1 cellular context compared by ENCODE assay signal in genomic region chr21:46285761-46286667, GRCh38.
TF ChIP-seq lines count a peak whose summit lies in the region.

Gene YBEY (plus strand): TSS chr21:46286342. CDS start chr21:46286914, 572 bp downstream.

TF ChIP-seq in GM12878, 131 proteins besides CTCF, POLR2A, EP300 and RAD21 (continued from another document and continues in another):
- TF ChIP-seq REST (IDR thresholded peaks at IDR 0.05; ENCODE audit: low read depth, low read length), result 0 out of 2 replicates have a peak, but pooled peaks have one; percentile 5
- 0 out of 2 replicates have a peak, but pooled peaks have one; percentile 42 for TF ChIP-seq SREBF2 (IDR thresholded peaks at IDR 0.05; ENCODE audit: low read length)
- no peak for TF ChIP-seq ESRRA (IDR thresholded peaks at IDR 0.05; ENCODE audit: low read length)
- TF ChIP-seq EGR1 (IDR thresholded peaks at IDR 0.05; ENCODE audit: borderline replicate concordance in 1 of 2, low read depth in 2 of 2, low read length in 2 of 2), result peak in 1 of 2 experiments; percentile 45; a peak in 1 of 3 replicates
- TF ChIP-seq IRF4 (IDR thresholded peaks at IDR 0.05; ENCODE audit: low read depth, low read length), result no peak
- TF ChIP-seq PML (IDR thresholded peaks at IDR 0.05; ENCODE audit: low read length), result peak; percentile 50; the same call in 1 of the 2 replicates
- no peak for TF ChIP-seq CHD1 (IDR thresholded peaks at IDR 0.05; ENCODE audit: low read depth, low read length)
- TF ChIP-seq SIN3A (IDR thresholded peaks at IDR 0.05; ENCODE audit: low read depth, low read length), result peak; percentile 70; the same call in 1 of the 2 replicates
- TF ChIP-seq DPF2 (IDR thresholded peaks at IDR 0.05), result peak; percentile 95
- no peak for TF ChIP-seq ZNF274 (IDR thresholded peaks at IDR 0.05; ENCODE audit: insufficient read depth, insufficient read length)
- TF ChIP-seq CHD4 (IDR thresholded peaks at IDR 0.05), result no peak
- peak; percentile 95 for TF ChIP-seq GABPA (IDR thresholded peaks at IDR 0.05; ENCODE audit: low read depth)
- TF ChIP-seq TARDBP (IDR thresholded peaks at IDR 0.05; ENCODE audit: borderline replicate concordance), result peak; percentile 61; the same call in 1 of the 2 replicates
- TF ChIP-seq, protein P1, sequence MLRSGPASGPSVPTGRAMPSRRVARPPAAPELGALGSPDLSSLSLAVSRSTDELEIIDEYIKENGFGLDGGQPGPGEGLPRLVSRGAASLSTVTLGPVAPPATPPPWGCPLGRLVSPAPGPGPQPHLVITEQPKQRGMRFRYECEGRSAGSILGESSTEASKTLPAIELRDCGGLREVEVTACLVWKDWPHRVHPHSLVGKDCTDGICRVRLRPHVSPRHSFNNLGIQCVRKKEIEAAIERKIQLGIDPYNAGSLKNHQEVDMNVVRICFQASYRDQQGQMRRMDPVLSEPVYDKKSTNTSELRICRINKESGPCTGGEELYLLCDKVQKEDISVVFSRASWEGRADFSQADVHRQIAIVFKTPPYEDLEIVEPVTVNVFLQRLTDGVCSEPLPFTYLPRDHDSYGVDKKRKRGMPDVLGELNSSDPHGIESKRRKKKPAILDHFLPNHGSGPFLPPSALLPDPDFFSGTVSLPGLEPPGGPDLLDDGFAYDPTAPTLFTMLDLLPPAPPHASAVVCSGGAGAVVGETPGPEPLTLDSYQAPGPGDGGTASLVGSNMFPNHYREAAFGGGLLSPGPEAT (IDR thresholded peaks at IDR 0.05; ENCODE audit: low read depth), result peak; percentile 59; the same call in 1 of the 2 replicates
- TF ChIP-seq ZBTB33 (IDR thresholded peaks at IDR 0.05), result no peak
- TF ChIP-seq TCF3 (IDR thresholded peaks at IDR 0.05; ENCODE audit: borderline replicate concordance, insufficient read depth, low read depth, low read length), result 0 out of 2 replicates have a peak, but pooled peaks have one; percentile 39
- TF ChIP-seq, protein P2, sequence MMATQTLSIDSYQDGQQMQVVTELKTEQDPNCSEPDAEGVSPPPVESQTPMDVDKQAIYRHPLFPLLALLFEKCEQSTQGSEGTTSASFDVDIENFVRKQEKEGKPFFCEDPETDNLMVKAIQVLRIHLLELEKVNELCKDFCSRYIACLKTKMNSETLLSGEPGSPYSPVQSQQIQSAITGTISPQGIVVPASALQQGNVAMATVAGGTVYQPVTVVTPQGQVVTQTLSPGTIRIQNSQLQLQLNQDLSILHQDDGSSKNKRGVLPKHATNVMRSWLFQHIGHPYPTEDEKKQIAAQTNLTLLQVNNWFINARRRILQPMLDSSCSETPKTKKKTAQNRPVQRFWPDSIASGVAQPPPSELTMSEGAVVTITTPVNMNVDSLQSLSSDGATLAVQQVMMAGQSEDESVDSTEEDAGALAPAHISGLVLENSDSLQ (IDR thresholded peaks at IDR 0.05), result peak; percentile 46
- TF ChIP-seq, protein P3, sequence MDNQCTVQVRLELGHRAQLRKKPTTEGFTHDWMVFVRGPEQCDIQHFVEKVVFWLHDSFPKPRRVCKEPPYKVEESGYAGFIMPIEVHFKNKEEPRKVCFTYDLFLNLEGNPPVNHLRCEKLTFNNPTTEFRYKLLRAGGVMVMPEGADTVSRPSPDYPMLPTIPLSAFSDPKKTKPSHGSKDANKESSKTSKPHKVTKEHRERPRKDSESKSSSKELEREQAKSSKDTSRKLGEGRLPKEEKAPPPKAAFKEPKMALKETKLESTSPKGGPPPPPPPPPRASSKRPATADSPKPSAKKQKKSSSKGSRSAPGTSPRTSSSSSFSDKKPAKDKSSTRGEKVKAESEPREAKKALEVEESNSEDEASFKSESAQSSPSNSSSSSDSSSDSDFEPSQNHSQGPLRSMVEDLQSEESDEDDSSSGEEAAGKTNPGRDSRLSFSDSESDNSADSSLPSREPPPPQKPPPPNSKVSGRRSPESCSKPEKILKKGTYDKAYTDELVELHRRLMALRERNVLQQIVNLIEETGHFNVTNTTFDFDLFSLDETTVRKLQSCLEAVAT (IDR thresholded peaks at IDR 0.05), result no peak
- TF ChIP-seq RAD51 (IDR thresholded peaks at IDR 0.05), result no peak
- no peak for TF ChIP-seq SREBF1 (IDR thresholded peaks at IDR 0.05; ENCODE audit: low read length)
- peak; percentile 99 for TF ChIP-seq GATAD2B (conservative IDR thresholded peaks at IDR 0.05; ENCODE audit: low read depth)
- TF ChIP-seq, protein P4, sequence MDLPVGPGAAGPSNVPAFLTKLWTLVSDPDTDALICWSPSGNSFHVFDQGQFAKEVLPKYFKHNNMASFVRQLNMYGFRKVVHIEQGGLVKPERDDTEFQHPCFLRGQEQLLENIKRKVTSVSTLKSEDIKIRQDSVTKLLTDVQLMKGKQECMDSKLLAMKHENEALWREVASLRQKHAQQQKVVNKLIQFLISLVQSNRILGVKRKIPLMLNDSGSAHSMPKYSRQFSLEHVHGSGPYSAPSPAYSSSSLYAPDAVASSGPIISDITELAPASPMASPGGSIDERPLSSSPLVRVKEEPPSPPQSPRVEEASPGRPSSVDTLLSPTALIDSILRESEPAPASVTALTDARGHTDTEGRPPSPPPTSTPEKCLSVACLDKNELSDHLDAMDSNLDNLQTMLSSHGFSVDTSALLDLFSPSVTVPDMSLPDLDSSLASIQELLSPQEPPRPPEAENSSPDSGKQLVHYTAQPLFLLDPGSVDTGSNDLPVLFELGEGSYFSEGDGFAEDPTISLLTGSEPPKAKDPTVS (IDR thresholded peaks at IDR 0.05; ENCODE audit: low read depth, low read length), result no peak
- peak; percentile 69 for TF ChIP-seq NR2C1 (IDR thresholded peaks at IDR 0.05)
- TF ChIP-seq POLR2AphosphoS5 (IDR thresholded peaks at IDR 0.05; ENCODE audit: low read length), result peak; percentile 88
- TF ChIP-seq BHLHE40 (IDR thresholded peaks at IDR 0.05; ENCODE audit: borderline replicate concordance in 1 of 2, low read depth in 2 of 2, low read length in 1 of 2), result peak; percentile 10 to 62; a peak in 1 of 4 replicates
- peak; percentile 47; the same call in 1 of the 2 replicates for TF ChIP-seq CBX5 (IDR thresholded peaks at IDR 0.05; ENCODE audit: low read depth)
- TF ChIP-seq ZNF24 (IDR thresholded peaks at IDR 0.05), result peak; percentile 69; the same call in 1 of the 2 replicates
- TF ChIP-seq RBBP5 (conservative IDR thresholded peaks at IDR 0.05), result no peak
- no peak for TF ChIP-seq SMAD1 (IDR thresholded peaks at IDR 0.05; ENCODE audit: low read depth, partially characterized antibody)
- TF ChIP-seq, protein P5, sequence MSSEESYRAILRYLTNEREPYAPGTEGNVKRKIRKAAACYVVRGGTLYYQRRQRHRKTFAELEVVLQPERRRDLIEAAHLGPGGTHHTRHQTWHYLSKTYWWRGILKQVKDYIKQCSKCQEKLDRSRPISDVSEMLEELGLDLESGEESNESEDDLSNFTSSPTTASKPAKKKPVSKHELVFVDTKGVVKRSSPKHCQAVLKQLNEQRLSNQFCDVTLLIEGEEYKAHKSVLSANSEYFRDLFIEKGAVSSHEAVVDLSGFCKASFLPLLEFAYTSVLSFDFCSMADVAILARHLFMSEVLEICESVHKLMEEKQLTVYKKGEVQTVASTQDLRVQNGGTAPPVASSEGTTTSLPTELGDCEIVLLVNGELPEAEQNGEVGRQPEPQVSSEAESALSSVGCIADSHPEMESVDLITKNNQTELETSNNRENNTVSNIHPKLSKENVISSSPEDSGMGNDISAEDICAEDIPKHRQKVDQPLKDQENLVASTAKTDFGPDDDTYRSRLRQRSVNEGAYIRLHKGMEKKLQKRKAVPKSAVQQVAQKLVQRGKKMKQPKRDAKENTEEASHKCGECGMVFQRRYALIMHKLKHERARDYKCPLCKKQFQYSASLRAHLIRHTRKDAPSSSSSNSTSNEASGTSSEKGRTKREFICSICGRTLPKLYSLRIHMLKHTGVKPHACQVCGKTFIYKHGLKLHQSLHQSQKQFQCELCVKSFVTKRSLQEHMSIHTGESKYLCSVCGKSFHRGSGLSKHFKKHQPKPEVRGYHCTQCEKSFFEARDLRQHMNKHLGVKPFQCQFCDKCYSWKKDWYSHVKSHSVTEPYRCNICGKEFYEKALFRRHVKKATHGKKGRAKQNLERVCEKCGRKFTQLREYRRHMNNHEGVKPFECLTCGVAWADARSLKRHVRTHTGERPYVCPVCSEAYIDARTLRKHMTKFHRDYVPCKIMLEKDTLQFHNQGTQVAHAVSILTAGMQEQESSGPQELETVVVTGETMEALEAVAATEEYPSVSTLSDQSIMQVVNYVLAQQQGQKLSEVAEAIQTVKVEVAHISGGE (CRISPR knock-in tag; IDR thresholded peaks at IDR 0.05), result peak; percentile 91
- peak in 1 of 2 experiments; percentile 77; a peak in 1 of 4 replicates for TF ChIP-seq SRF (IDR thresholded peaks at IDR 0.05; ENCODE audit: low read depth in 2 of 2, low read length in 2 of 2)
- TF ChIP-seq IKZF1 (conservative IDR thresholded peaks at IDR 0.05), result peak; percentile 90
- TF ChIP-seq EZH2 (IDR thresholded peaks at IDR 0.05; ENCODE audit: borderline replicate concordance, control insufficient read depth, low read depth, low read length), result no peak
- no peak; the same call in 1 of the 2 replicates for TF ChIP-seq SMC3 (IDR thresholded peaks at IDR 0.05; ENCODE audit: borderline replicate concordance, low read length)
- TF ChIP-seq SIX5 (IDR thresholded peaks at IDR 0.05; ENCODE audit: low read depth, low read length, severe bottlenecking), result peak; percentile 68
- TF ChIP-seq CHD2 (IDR thresholded peaks at IDR 0.05; ENCODE audit: borderline replicate concordance, low read depth, low read length), result peak; percentile 94
- TF ChIP-seq, protein P6, sequence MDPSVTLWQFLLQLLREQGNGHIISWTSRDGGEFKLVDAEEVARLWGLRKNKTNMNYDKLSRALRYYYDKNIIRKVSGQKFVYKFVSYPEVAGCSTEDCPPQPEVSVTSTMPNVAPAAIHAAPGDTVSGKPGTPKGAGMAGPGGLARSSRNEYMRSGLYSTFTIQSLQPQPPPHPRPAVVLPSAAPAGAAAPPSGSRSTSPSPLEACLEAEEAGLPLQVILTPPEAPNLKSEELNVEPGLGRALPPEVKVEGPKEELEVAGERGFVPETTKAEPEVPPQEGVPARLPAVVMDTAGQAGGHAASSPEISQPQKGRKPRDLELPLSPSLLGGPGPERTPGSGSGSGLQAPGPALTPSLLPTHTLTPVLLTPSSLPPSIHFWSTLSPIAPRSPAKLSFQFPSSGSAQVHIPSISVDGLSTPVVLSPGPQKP (IDR thresholded peaks at IDR 0.05; ENCODE audit: low read depth, low read length), result peak; percentile 83
- TF ChIP-seq NKRF (conservative IDR thresholded peaks at IDR 0.05), result peak; percentile 88
- TF ChIP-seq PAX5 (IDR thresholded peaks at IDR 0.05; ENCODE audit: borderline replicate concordance, low read depth, low read length), result 0 out of 2 replicates have a peak, but pooled peaks have one; percentile 46
- TF ChIP-seq ATF7 (IDR thresholded peaks at IDR 0.05; ENCODE audit: low read depth), result no peak
